In genomic region chr12:123905319-123905925, GRCh38 we compare ENCODE assay signal across 8 cellular contexts.
DNase-seq lines count a peak whose midpoint lies in the region; FAIRE-seq and TF ChIP-seq lines count a peak whose summit lies in the region.

No MANE protein-coding gene starts in this region.

- no peak overlapping the region for H3K4ac ChIP-seq in neuronal stem cell (ENCODE audit: low read length)

- H4K8ac ChIP-seq in neuronal stem cell (ENCODE audit: low read depth, low read length): no peak overlapping the region

- no peaks in the 10 kb centered on the region for H3K79me1 ChIP-seq in neuronal stem cell (ENCODE audit: low read depth, low read length)

- no peak for TF ChIP-seq POLR2A in suprapubic skin (IDR thresholded peaks at IDR 0.05)

- no peaks in the 10 kb centered on the region for H3K9me3 ChIP-seq in CD4-positive, alpha-beta memory T cell (ENCODE audit: control insufficient read depth in 1 of 2, low read length in 2 of 2)
- H3K9me3 ChIP-seq in fibroblast of lung (ENCODE audit: control insufficient read depth, insufficient read depth, low read depth, low read length) (no peaks in the 10 kb centered on the region), neuronal stem cell (replicated peaks in 1 of 2; ENCODE audit: control insufficient read depth in 2 of 2, insufficient read depth in 1 of 2, low read depth in 1 of 2, low read length in 2 of 2) (no peaks in the 10 kb centered on the region), suprapubic skin (no peaks in the 10 kb centered on the region)

- H4K91ac ChIP-seq in neuronal stem cell (ENCODE audit: low read depth, low read length, poor library complexity): no peak overlapping the region

- DNase-seq in CD4-positive, alpha-beta memory T cell: peak; percentile 61 to 73 (median 65)
- DNase-seq in HL-60 (ENCODE audit: low read depth in 1 of 2, low spot score in 1 of 2) (peak; percentile 35 to 52), RCC 7860 (ENCODE audit: low spot score) (peak; percentile 43), fibroblast of lung (ENCODE audit: low read depth in 2 of 2) (peak; percentile 67 to 86), neuronal stem cell (ENCODE audit: low spot score) (peak; percentile 26), suprapubic skin (ENCODE audit: low spot score in 2 of 2) (no peak), GOT3 (lab: John Stamatoyannopoulos, UW) (no peak)
- peak; percentile 75 to 76 for DNase-seq in activated T-cell treated with anti-CD3 and anti-CD28 coated beads, Interleukin-2, amount 50 U/mL, for 48 hours

- H2AFZ ChIP-seq in fibroblast of lung (ENCODE audit: low read length) (no peak overlapping the region), neuronal stem cell (ENCODE audit: low read length) (no peak overlapping the region)

- H3K23ac ChIP-seq in neuronal stem cell (ENCODE audit: low read depth, low read length, poor library complexity): no peak overlapping the region

- no peak overlapping the region for H2BK5ac ChIP-seq in neuronal stem cell (ENCODE audit: low read length)

- TF ChIP-seq CTCF in HL-60 (IDR thresholded peaks at IDR 0.05; ENCODE audit: insufficient read depth, low read length): peak; percentile 64
- peak; percentile 75 to 78 for TF ChIP-seq CTCF in fibroblast of lung (conservative IDR thresholded peaks at IDR 0.05 in 1 of 2, IDR thresholded peaks at IDR 0.05 in 1 of 2; ENCODE audit: low read depth in 1 of 2, low read length in 2 of 2)
- peak; percentile 41 to 49 for TF ChIP-seq CTCF in suprapubic skin (IDR thresholded peaks at IDR 0.05)

- WGBS in neuronal stem cell (ENCODE audit: extremely low coverage in 2 of 2, insufficient read length in 2 of 2, insufficient replicate concordance in 1 of 2), 2 donors: no CpG with 5 or more reads among the region's 9 CpGs
- 32% methylated on average over 9 of the region's 9 CpGs for WGBS in suprapubic skin

- H3K14ac ChIP-seq in neuronal stem cell (ENCODE audit: low read length): no peak overlapping the region

- H3K4me3 ChIP-seq in CD4-positive, alpha-beta memory T cell (ENCODE audit: low read length in 2 of 2): no peak overlapping the region
- H3K4me3 ChIP-seq in HL-60 (replicated peaks; ENCODE audit: insufficient read depth, low read length): no peak overlapping the region
- H3K4me3 ChIP-seq in fibroblast of lung (replicated peaks in 1 of 4; ENCODE audit: control extremely low read depth in 1 of 4, insufficient read depth in 1 of 4, low read depth in 3 of 4, low read length in 4 of 4): no peak overlapping the region
- no peak overlapping the region for H3K4me3 ChIP-seq in neuronal stem cell (ENCODE audit: low read length in 2 of 2)
- H3K4me3 ChIP-seq in suprapubic skin: no peak overlapping the region

- CTCF ChIA-PET in CD4-positive, alpha-beta memory T cell (lab: Charles Lee; ENCODE audit: partially characterized antibody): interaction anchor here (0.7 to 5.2 kb wide), 25 partner anchors 9 to 524 kb away, joined by 3 to 117 read pairs (median 5); partner anchors contain the start of gene CCDC92

- H3K9me3 Mint-ChIP-seq in CD4-positive, alpha-beta memory T cell: peaks cover 0 to 1% (median 0%) of the 10 kb centered on the region in 8 donors

- no peak overlapping the region for H2AK5ac ChIP-seq in neuronal stem cell (ENCODE audit: low read depth, low read length)

- H3K79me2 ChIP-seq in fibroblast of lung (ENCODE audit: control insufficient read depth, insufficient read depth, low read length): no peaks in the 10 kb centered on the region

- TF ChIP-seq EP300 in suprapubic skin (IDR thresholded peaks at IDR 0.05): no peak

- no peak overlapping the region for H2BK120ac ChIP-seq in neuronal stem cell (ENCODE audit: low read depth, low read length)

- H3K4me3 Mint-ChIP-seq in CD4-positive, alpha-beta memory T cell: no peak overlapping the region

- no peak overlapping the region for H3K27ac ChIP-seq in CD4-positive, alpha-beta memory T cell (ENCODE audit: low read depth, low read length)
- H3K27ac ChIP-seq in HL-60 (replicated peaks) (no peak overlapping the region), fibroblast of lung (ENCODE audit: insufficient read depth, low read length) (no peak overlapping the region), neuronal stem cell (replicated peaks; ENCODE audit: low read length) (no peak overlapping the region), suprapubic skin (no peak overlapping the region)

- H3K36me3 ChIP-seq in CD4-positive, alpha-beta memory T cell (ENCODE audit: insufficient read depth, low read length): no peaks in the 10 kb centered on the region
- H3K36me3 ChIP-seq in fibroblast of lung (ENCODE audit: control insufficient read depth, insufficient read depth, low read length) (no peaks in the 10 kb centered on the region), neuronal stem cell (replicated peaks in 1 of 2; ENCODE audit: control insufficient read depth in 2 of 2, insufficient read depth in 2 of 2, low read length in 2 of 2) (no peaks in the 10 kb centered on the region), suprapubic skin (no peaks in the 10 kb centered on the region)

- no peak overlapping the region for H2BK12ac ChIP-seq in neuronal stem cell (ENCODE audit: low read length)

- H3K18ac ChIP-seq in neuronal stem cell (ENCODE audit: low read length): no peak overlapping the region

- peaks cover 8 to 9% of the 10 kb centered on the region in 2 donors for H3K27me3 Mint-ChIP-seq in CD4-positive, alpha-beta memory T cell

- no peak overlapping the region for H3K9ac ChIP-seq in fibroblast of lung (ENCODE audit: insufficient read depth, low read length)
- H3K9ac ChIP-seq in neuronal stem cell (ENCODE audit: low read depth, low read length, poor library complexity): no peak overlapping the region

- intact Hi-C loops in CD4-positive, alpha-beta memory T cell (cut with micrococcal nuclease): loop anchor here (1.0 kb wide), 3 partner anchors 27 to 127 kb away; no protein-coding TSS in a partner anchor

- H3K36me3 Mint-ChIP-seq in CD4-positive, alpha-beta memory T cell: no peaks in the 10 kb centered on the region

- FAIRE-seq in RCC 7860 (lab: Jason Lieb, UNC): peak; percentile 45

- H3K27ac Mint-ChIP-seq in CD4-positive, alpha-beta memory T cell: peak overlapping the region in 1 of 7 donors; percentile 47

- no peaks in the 10 kb centered on the region for H4K20me1 ChIP-seq in fibroblast of lung (ENCODE audit: control insufficient read depth, extremely low read depth, insufficient read depth, low read length)

- POLR2A ChIA-PET in CD4-positive, alpha-beta memory T cell (lab: Charles Lee; ENCODE audit: partially characterized antibody): interaction anchor here (0.6 to 1.3 kb wide), 2 partner anchors 67 to 101 kb away, joined by 3 to 4 read pairs; partner anchors contain the start of gene CCDC92

- H3K27me3 ChIP-seq in CD4-positive, alpha-beta memory T cell (ENCODE audit: insufficient read depth, low read length): no peaks in the 10 kb centered on the region
- no peaks in the 10 kb centered on the region for H3K27me3 ChIP-seq in HL-60 (ENCODE audit: insufficient read depth, poor library complexity, severe bottlenecking)
- peaks cover 8% of the 10 kb centered on the region for H3K27me3 ChIP-seq in fibroblast of lung (ENCODE audit: control insufficient read depth, insufficient read depth, low read length)
- no peaks in the 10 kb centered on the region for H3K27me3 ChIP-seq in neuronal stem cell (ENCODE audit: control insufficient read depth in 3 of 3, insufficient read depth in 3 of 3, low read depth in 1 of 3, low read length in 3 of 3)
- H3K27me3 ChIP-seq in suprapubic skin: peaks cover 17% of the 10 kb centered on the region

- H3K4me1 Mint-ChIP-seq in CD4-positive, alpha-beta memory T cell: peaks cover 8 to 14% (median 10%) of the 10 kb centered on the region in 4 donors

- no peak overlapping the region for H2BK15ac ChIP-seq in neuronal stem cell (ENCODE audit: low read length)

- no peaks in the 10 kb centered on the region for H3K4me1 ChIP-seq in CD4-positive, alpha-beta memory T cell (ENCODE audit: insufficient read depth, low read length)
- H3K4me1 ChIP-seq in fibroblast of lung (ENCODE audit: control insufficient read depth, extremely low read depth, insufficient read depth, low read length) (no peaks in the 10 kb centered on the region), neuronal stem cell (ENCODE audit: control insufficient read depth in 2 of 2, insufficient read depth in 1 of 2, low read depth in 1 of 2, low read length in 2 of 2) (peaks cover 9 to 14% of the 10 kb centered on the region in 2 donors), suprapubic skin (no peaks in the 10 kb centered on the region)

- H3K4me2 ChIP-seq in fibroblast of lung (ENCODE audit: extremely low read depth, insufficient read depth, low read length): no peak overlapping the region
- no peak overlapping the region for H3K4me2 ChIP-seq in neuronal stem cell (ENCODE audit: insufficient read depth, low read length, poor library complexity, severe bottlenecking)

Comparison
In these comparisons a context has a peak if more than half of its experiments do, and no peak if none do; other contexts are left out.
1. DNase-seq: peak in CD4-positive, alpha-beta memory T cell (5 of 5), HL-60 (2 of 2), RCC 7860 (single experiment), activated T-cell treated with anti-CD3 and anti-CD28 coated beads, Interleukin-2, amount 50 U/mL, for 48 hours (2 of 2), fibroblast of lung (2 of 2) and neuronal stem cell (single experiment); none in suprapubic skin (0 of 2) and GOT3 (single experiment).
2. Peak in every context shown above with its lines, with median percentiles within 50 percentile points of each other: CTCF ChIP-seq.